In the genomic region with DNA sequence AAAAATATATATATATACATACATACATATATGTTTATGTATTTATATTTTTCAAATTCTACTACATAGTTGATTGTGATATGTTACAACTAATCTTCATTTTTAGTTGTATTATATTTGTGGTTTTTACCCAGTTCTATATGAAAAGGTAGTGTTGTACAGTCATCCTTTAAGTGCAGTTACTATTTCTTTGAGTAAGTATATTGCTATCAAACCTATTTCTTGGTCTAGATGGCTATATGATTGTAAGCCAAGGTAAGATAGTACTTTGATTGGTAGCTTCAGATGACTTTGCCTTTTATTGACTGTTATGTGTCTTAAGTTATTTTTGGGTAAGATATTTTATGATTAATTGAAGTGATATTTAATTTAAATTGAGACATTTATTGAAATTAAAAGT, we compare ENCODE assay signal across 8 cellular contexts.
"Had no signal": no experiment of that assay in that cellular context is flagged by ENCODE, and none has a peak within 500 bp of the region (broad histone marks: within the 10 kb centered on the region; RNA-seq: fewer than 3 reads in every experiment).

No MANE protein-coding gene starts in this region.

- FAIRE-seq: HTR-8/SVneo, K562 had no signal

- H3K27ac Mint-ChIP-seq: HFFc6 had no signal

- DNase-seq: GM23248, GOT3, H7, HFFc6, IMR-90 had no signal

- ATAC-seq: HCT116, K562 had no signal

- H3K4me3 Mint-ChIP-seq: HFFc6 had no signal
